Comparison of ENCODE assay signal across 8 cellular contexts in the genomic region with DNA sequence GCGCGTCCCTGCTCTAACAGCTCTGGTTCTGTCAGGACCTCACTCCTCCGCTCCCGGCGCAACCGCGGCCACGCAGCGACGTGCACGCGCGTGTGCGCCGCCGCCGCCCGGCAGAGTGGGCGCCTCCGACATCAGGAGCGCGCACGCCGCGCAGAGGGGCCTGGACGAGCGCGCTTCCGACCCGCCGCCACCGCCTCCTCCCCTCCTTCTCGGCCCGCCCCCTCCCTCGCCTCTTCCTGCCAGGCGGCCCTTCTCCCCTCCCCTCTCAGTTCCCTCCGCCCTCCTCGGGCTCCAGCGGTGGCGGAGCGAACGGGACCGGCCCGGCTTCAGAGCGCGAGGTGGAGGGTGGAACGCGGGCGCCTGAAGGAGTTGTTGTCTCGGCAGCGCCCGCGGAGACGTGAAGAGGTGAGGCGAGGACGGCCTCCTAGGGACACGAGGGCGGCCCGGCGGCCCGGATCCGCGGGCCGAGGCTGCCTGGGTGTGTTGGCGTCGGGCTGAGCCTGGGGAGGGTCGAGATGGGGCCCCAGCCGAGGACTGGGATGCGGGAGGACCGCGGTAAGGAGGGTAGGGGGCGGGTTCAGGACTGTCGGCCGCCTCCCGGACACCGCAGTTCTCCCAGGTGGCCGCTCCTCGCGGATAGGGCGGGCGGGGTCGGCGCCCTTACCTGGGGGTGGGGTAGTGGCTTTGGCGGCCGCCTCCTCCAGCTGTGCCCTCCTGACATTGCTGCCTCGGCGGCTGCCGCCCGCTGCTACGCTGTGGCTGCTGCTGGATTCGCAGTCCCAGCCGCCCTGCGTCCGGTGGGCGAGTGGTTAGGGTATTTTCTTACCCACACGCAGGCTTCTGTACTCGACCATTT. TPM values are rescaled to one million over a fixed set of nuclear protein-coding genes. Genes with fewer than 3 reads are reported as not detected.
A peak's percentile ranks its signal among the peaks of the same experiment; 100 is the strongest.
DNase-seq lines count a peak whose midpoint lies in the region; ATAC-seq, FAIRE-seq and TF ChIP-seq lines count a peak whose summit lies in the region.

A gene (plus strand): TSS at position 268 of the 856 bp plus-strand sequence.

- peak within 1 kb of the TSS; percentile 75 for H3K27ac Mint-ChIP-seq in activated T-cell treated with anti-CD3 and anti-CD28 coated beads, Interleukin-2, amount 50 U/mL, for 72 hours

- TF ChIP-seq EP300 in esophagus muscularis mucosa (IDR thresholded peaks at IDR 0.05): no peak

- H3K36me3 Mint-ChIP-seq in activated T-cell treated with anti-CD3 and anti-CD28 coated beads, Interleukin-2, amount 50 U/mL, for 72 hours (ENCODE audit: insufficient read depth in 2 of 2): no peaks in the 10 kb centered on the region

- DNase-seq in DMS53 treated with DMSO at 0.1 percent for 48 hours (lab: John Stamatoyannopoulos, UW; ENCODE audit: unreplicated experiment) (peak; percentile 87), RCC 7860 (ENCODE audit: low spot score) (peak; percentile 82), esophagus muscularis mucosa (ENCODE audit: extremely low spot score) (peak; percentile 97)
- peak; percentile 93 to 95 for DNase-seq in activated T-cell treated with anti-CD3 and anti-CD28 coated beads, Interleukin-2, amount 50 U/mL, for 72 hours
- DNase-seq in stimulated activated CD8-positive, alpha-beta memory T cell treated with anti-CD3 and anti-CD28 coated beads, Interleukin-7, amount 100 ng/mL, for 24 hours (ENCODE audit: low read depth): peak; percentile 85

- intact Hi-C loops in esophagus muscularis mucosa (cut with DNase I): loop anchor here (5.0 kb wide), 2 partner anchors 58 to 137 kb away; a partner anchor contains a TSS

- no peak for TF ChIP-seq CTCF in esophagus muscularis mucosa (IDR thresholded peaks at IDR 0.05)

- no peaks in the 10 kb centered on the region for H3K36me3 ChIP-seq in KOPT-K1 (ENCODE audit: insufficient read depth, low read length)
- no peaks in the 10 kb centered on the region for H3K36me3 ChIP-seq in esophagus muscularis mucosa
- H3K36me3 ChIP-seq in muscle layer of duodenum (ENCODE audit: control insufficient read depth in 1 of 2, insufficient read depth in 2 of 2, low read length in 2 of 2): no peaks in the 10 kb centered on the region

- peak within 1 kb of the TSS; percentile 85 to 99 for H3K4me3 Mint-ChIP-seq in activated T-cell treated with anti-CD3 and anti-CD28 coated beads, Interleukin-2, amount 50 U/mL, for 72 hours

- no peaks in the 10 kb centered on the region for H3K27me3 ChIP-seq in esophagus muscularis mucosa
- H3K27me3 ChIP-seq in muscle layer of duodenum (ENCODE audit: low read depth, low read length): no peaks in the 10 kb centered on the region

- H3K4me1 Mint-ChIP-seq in activated T-cell treated with anti-CD3 and anti-CD28 coated beads, Interleukin-2, amount 50 U/mL, for 72 hours (ENCODE audit: low read depth): peaks cover 73% of the 10 kb centered on the region

- peak; percentile 60 for TF ChIP-seq POLR2A in esophagus muscularis mucosa (IDR thresholded peaks at IDR 0.05; ENCODE audit: low read depth)

- H3K4me1 ChIP-seq in esophagus muscularis mucosa (peaks cover 0 to 31% (median 26%) of the 10 kb centered on the region in 4 donors), muscle layer of duodenum (ENCODE audit: control insufficient read depth in 1 of 2, insufficient read depth in 2 of 2, low read length in 2 of 2) (peaks cover 0 to 5% of the 10 kb centered on the region in 2 donors)

- H3K27ac ChIP-seq in KOPT-K1 (ENCODE audit: low read depth, low read length, poor library complexity, severe bottlenecking) (peak within 1 kb of the TSS; percentile 74), esophagus muscularis mucosa (replicated peaks in 1 of 4) (peak within 1 kb of the TSS; percentile 89 to 97 (median 93)), muscle layer of duodenum (ENCODE audit: low read length) (peak within 1 kb of the TSS; percentile 70)

- H3K27me3 Mint-ChIP-seq in activated T-cell treated with anti-CD3 and anti-CD28 coated beads, Interleukin-2, amount 50 U/mL, for 72 hours (ENCODE audit: low read depth): no peaks in the 10 kb centered on the region

- ATAC-seq in GM21786 (IDR thresholded peaks at IDR 0.05; ENCODE audit: unreplicated experiment): peak; percentile 52
- peak; percentile 79 to 83 for ATAC-seq in activated T-cell treated with anti-CD3 and anti-CD28 coated beads, Interleukin-2, amount 50 U/mL, for 72 hours (replicated peaks in 1 of 2)

- H3K9me3 ChIP-seq in KOPT-K1 (ENCODE audit: insufficient read depth, low read length, poor library complexity, severe bottlenecking) (no peaks in the 10 kb centered on the region), esophagus muscularis mucosa (no peaks in the 10 kb centered on the region), muscle layer of duodenum (ENCODE audit: control insufficient read depth in 1 of 2, low read length in 2 of 2) (no peaks in the 10 kb centered on the region)

- FAIRE-seq in RCC 7860 (lab: Jason Lieb, UNC): no peak

- H3K4me3 ChIP-seq in esophagus muscularis mucosa (peak within 1 kb of the TSS; percentile 77 to 98 (median 87)), muscle layer of duodenum (ENCODE audit: low read depth in 1 of 2, low read length in 2 of 2) (peak within 1 kb of the TSS; percentile 73 to 92)

- H3K9me3 Mint-ChIP-seq in activated T-cell treated with anti-CD3 and anti-CD28 coated beads, Interleukin-2, amount 50 U/mL, for 72 hours: no peaks in the 10 kb centered on the region

- 0% methylated on average over 23 of the region's 97 CpGs for WGBS in esophagus muscularis mucosa

RNA-seq across cellular contexts. Expression of the gene that starts here (rescaled TPM):
- total RNA-seq in activated T-cell treated with anti-CD3 and anti-CD28 coated beads, Interleukin-2, amount 50 U/mL, for 72 hours: 10 to 100 TPM; 36.7 to 42.0 TPM
- 100 to 1,000 TPM in 1 of 4 donors, 10 to 100 TPM in 3; 39.3 to 101 (median 63.7) TPM for total RNA-seq in esophagus muscularis mucosa

Comparison
In these comparisons a context has a peak if more than half of its experiments do, and no peak if none do; other contexts are left out.
1. Peak in every context shown above with its lines: DNase-seq, ATAC-seq, H3K4me3 ChIP-seq and H3K27ac ChIP-seq.